ENCODE assay signal across 13 cellular contexts in the genomic region with DNA sequence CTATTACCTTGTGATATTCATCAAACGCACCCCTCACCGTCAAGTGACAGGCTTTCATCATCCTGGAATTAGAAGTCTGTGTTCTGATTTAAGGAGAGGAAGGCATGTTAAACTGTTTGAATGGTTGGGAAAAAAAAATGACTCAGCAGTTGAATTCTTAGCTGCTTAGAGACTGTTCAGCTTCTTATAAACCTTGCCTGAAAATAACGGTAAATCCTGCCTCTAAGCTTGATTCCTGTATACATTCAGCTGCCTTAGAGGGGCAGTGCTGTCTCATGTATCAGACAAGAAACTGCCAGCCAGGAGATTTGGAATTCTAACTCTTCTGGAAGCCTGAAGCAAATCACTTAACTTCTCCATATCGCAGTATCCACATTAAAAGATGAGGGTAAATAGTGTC.
DNase-seq lines count a peak whose midpoint lies in the region; ATAC-seq and TF ChIP-seq lines count a peak whose summit lies in the region.
"Had no signal": no experiment of that assay in that cellular context is flagged by ENCODE, and none has a peak within 500 bp of the region (broad histone marks: within the 10 kb centered on the region; RNA-seq: fewer than 3 reads in every experiment).

No MANE protein-coding gene starts in this region.

- H2BK12ac ChIP-seq in neuronal stem cell (ENCODE audit: low read length), result no peak overlapping the region

- H2AK5ac ChIP-seq in neuronal stem cell (ENCODE audit: low read depth, low read length), result no peak overlapping the region

- H3K14ac ChIP-seq in neuronal stem cell (ENCODE audit: low read length), result no peak overlapping the region

- H3K36me3 ChIP-seq in RWPE2 (ENCODE audit: low read depth), result no peaks in the 10 kb centered on the region
- H3K36me3 ChIP-seq in neuronal stem cell (replicated peaks in 1 of 2; ENCODE audit: control insufficient read depth in 2 of 2, insufficient read depth in 2 of 2, low read length in 2 of 2), result no peaks in the 10 kb centered on the region
- no peaks in the 10 kb centered on the region for H3K36me3 ChIP-seq in PC-9 (ENCODE audit: low read depth)
- H3K36me3 ChIP-seq: esophagus squamous epithelium had no signal

- no peaks in the 10 kb centered on the region for H4K20me1 ChIP-seq in PC-9 (ENCODE audit: insufficient read depth)

- no peak overlapping the region for H3K23ac ChIP-seq in neuronal stem cell (ENCODE audit: low read depth, low read length, poor library complexity)

- H3K4me1 ChIP-seq in RWPE2 (ENCODE audit: insufficient read depth, poor library complexity, severe bottlenecking) (no peaks in the 10 kb centered on the region), neuronal stem cell (ENCODE audit: control insufficient read depth in 2 of 2, insufficient read depth in 1 of 2, low read depth in 1 of 2, low read length in 2 of 2) (no peaks in the 10 kb centered on the region), PC-9 (replicated peaks; ENCODE audit: insufficient read depth) (no peaks in the 10 kb centered on the region)
- H3K4me1 ChIP-seq: esophagus squamous epithelium had no signal

- no peak overlapping the region for H2BK15ac ChIP-seq in neuronal stem cell (ENCODE audit: low read length)

- ATAC-seq in RWPE2 (ENCODE audit: low read depth), result no peak
- ATAC-seq in HG02870 (IDR thresholded peaks at IDR 0.05; ENCODE audit: unreplicated experiment), result no peak
- ATAC-seq: HCT116 had no signal

- BruUV-seq in PC-9 (replicated peaks; lab: Mats Ljungman, UMichigan), result no TSS peak

- no peaks in the 10 kb centered on the region for H3K9me3 ChIP-seq in RWPE2 (ENCODE audit: severe bottlenecking)
- H3K9me3 ChIP-seq in neuronal stem cell (replicated peaks in 1 of 2; ENCODE audit: control insufficient read depth in 2 of 2, insufficient read depth in 1 of 2, low read depth in 1 of 2, low read length in 2 of 2), result no peaks in the 10 kb centered on the region
- H3K9me3 ChIP-seq in PC-9 (ENCODE audit: insufficient read depth, low read depth), result no peaks in the 10 kb centered on the region
- H3K9me3 ChIP-seq: esophagus squamous epithelium had no signal

- DNase-seq in HCEC 1CT, result peak; percentile 20
- no peak for DNase-seq in RWPE2 (ENCODE audit: low spot score)
- DNase-seq in globus pallidus (ENCODE audit: low spot score), result peak; percentile 2
- peak; percentile 11 for DNase-seq in neuronal stem cell (ENCODE audit: low spot score)
- DNase-seq in foreskin fibroblast, result no peak
- DNase-seq in PC-9, result no peak
- no peak for DNase-seq in NK-92 (lab: John Stamatoyannopoulos, UW; ENCODE audit: unreplicated experiment)
- DNase-seq: DMS79; esophagus squamous epithelium; NCI-H1105 treated with DMSO at 0.1 percent for 48 hours; stimulated activated CD4-positive, alpha-beta T cell treated with anti-CD3 and anti-CD28 coated beads, Interleukin-12 subunit alpha, Interleukin-12 subunit beta, amount 100 ng/mL, for 4 hours had no signal

- no peaks in the 10 kb centered on the region for H3F3A ChIP-seq in PC-9 (ENCODE audit: insufficient read depth, low read depth)

- intact Hi-C loops in PC-9 (cut with micrococcal nuclease; ENCODE audit: unreplicated experiment), result no loop called here

- H3K4ac ChIP-seq in neuronal stem cell (ENCODE audit: low read length), result no peak overlapping the region

- H3K9me2 ChIP-seq in PC-9 (ENCODE audit: insufficient read depth), result no peaks in the 10 kb centered on the region

- CTCF ChIA-PET in PC-9 (lab: Charles Lee), result no interaction called here

- H2BK5ac ChIP-seq in neuronal stem cell (ENCODE audit: low read length), result no peak overlapping the region

- TF ChIP-seq CTCF in RWPE2 (IDR thresholded peaks at IDR 0.05; ENCODE audit: poor library complexity, severe bottlenecking) (peak; percentile 20), foreskin fibroblast (IDR thresholded peaks at IDR 0.05; ENCODE audit: low read depth, low read length) (no peak), PC-9 (conservative IDR thresholded peaks at IDR 0.05) (no peak)

- H3K4me2 ChIP-seq in neuronal stem cell (ENCODE audit: insufficient read depth, low read length, poor library complexity, severe bottlenecking) (no peak overlapping the region), PC-9 (no peak overlapping the region)

- H4K91ac ChIP-seq in neuronal stem cell (ENCODE audit: low read depth, low read length, poor library complexity), result no peak overlapping the region

- WGBS in neuronal stem cell (ENCODE audit: extremely low coverage in 2 of 2, insufficient read length in 2 of 2, insufficient replicate concordance in 1 of 2), 2 donors, result no CpG with 5 or more reads among the region's 4 CpGs

- no peaks in the 10 kb centered on the region for H3K79me2 ChIP-seq in PC-9 (ENCODE audit: low read depth)

- no peak overlapping the region for H2BK120ac ChIP-seq in neuronal stem cell (ENCODE audit: low read depth, low read length)

- H2AFZ ChIP-seq in neuronal stem cell (ENCODE audit: low read length) (no peak overlapping the region), PC-9 (no peak overlapping the region)

- H3K18ac ChIP-seq in neuronal stem cell (ENCODE audit: low read length), result no peak overlapping the region

- H3K79me1 ChIP-seq in neuronal stem cell (ENCODE audit: low read depth, low read length), result no peaks in the 10 kb centered on the region

- POLR2A ChIA-PET in PC-9 (lab: Charles Lee; ENCODE audit: unreplicated experiment), result no interaction called here

- no peak overlapping the region for H4K8ac ChIP-seq in neuronal stem cell (ENCODE audit: low read depth, low read length)

- H3K27ac ChIP-seq in RWPE2 (ENCODE audit: poor library complexity, severe bottlenecking) (no peak overlapping the region), neuronal stem cell (replicated peaks; ENCODE audit: low read length) (no peak overlapping the region), PC-9 (no peak overlapping the region)
- H3K27ac ChIP-seq: esophagus squamous epithelium had no signal

- H3K4me3 ChIP-seq in RWPE2 (ENCODE audit: severe bottlenecking), result no peak overlapping the region
- H3K4me3 ChIP-seq in neuronal stem cell (ENCODE audit: low read length in 2 of 2), result no peak overlapping the region
- H3K4me3 ChIP-seq in foreskin fibroblast (ENCODE audit: low read depth in 1 of 2, low read length in 2 of 2), result no peak overlapping the region
- no peak overlapping the region for H3K4me3 ChIP-seq in PC-9
- H3K4me3 ChIP-seq: esophagus squamous epithelium had no signal

- no peak overlapping the region for H3K9ac ChIP-seq in neuronal stem cell (ENCODE audit: low read depth, low read length, poor library complexity)

- H3K27me3 ChIP-seq in RWPE2 (ENCODE audit: insufficient read depth, poor library complexity, severe bottlenecking) (no peaks in the 10 kb centered on the region), neuronal stem cell (ENCODE audit: control insufficient read depth in 3 of 3, insufficient read depth in 3 of 3, low read depth in 1 of 3, low read length in 3 of 3) (no peaks in the 10 kb centered on the region), PC-9 (ENCODE audit: insufficient read depth, low read depth) (no peaks in the 10 kb centered on the region)
- H3K27me3 ChIP-seq: esophagus squamous epithelium had no signal

Comparison
In these comparisons a context has a peak if more than half of its experiments do, and no peak if none do; other contexts are left out.
1. DNase-seq: peak in HCEC 1CT (single experiment), globus pallidus (single experiment) and neuronal stem cell (single experiment); none in RWPE2 (single experiment), foreskin fibroblast (0 of 2), PC-9 (0 of 2) and NK-92 (single experiment).